15 cellular contexts compared by ENCODE assay signal in genomic region chr12:130401703-130402102, GRCh38.
DNase-seq lines count a peak whose midpoint lies in the region; ATAC-seq and TF ChIP-seq lines count a peak whose summit lies in the region.
"Had no signal": no experiment of that assay in that cellular context is flagged by ENCODE, and none has a peak within 500 bp of the region (broad histone marks: within the 10 kb centered on the region; RNA-seq: fewer than 3 reads in every experiment).

No MANE protein-coding gene starts in this region.

- H3K4me1 Mint-ChIP-seq in WTC11 (peaks cover 7% of the 10 kb centered on the region; the same call in 1 of the 2 replicates), HFFc6 (ENCODE audit: low read depth) (no peaks in the 10 kb centered on the region)

- CTCF ChIA-PET in WTC11 (lab: Charles Lee) = interaction anchor here (0.6 kb wide), 1 partner anchor 346 kb away, joined by 4 read pairs; no protein-coding TSS in a partner anchor

- no peak overlapping the region for H3K4ac ChIP-seq in mesendoderm (ENCODE audit: low read depth, low read length)

- H3K36me3 Mint-ChIP-seq in WTC11 = no peaks in the 10 kb centered on the region
- no peaks in the 10 kb centered on the region for H3K36me3 Mint-ChIP-seq in HFFc6 (ENCODE audit: low read depth)
- H3K36me3 Mint-ChIP-seq: activated CD4-positive, alpha-beta memory T cell treated with anti-CD3 and anti-CD28 coated beads for 36 hours had no signal

- no peaks in the 10 kb centered on the region; the same call in 1 of the 2 replicates for H3K27me3 Mint-ChIP-seq in WTC11 (ENCODE audit: low read depth)
- peaks cover 2% of the 10 kb centered on the region; the same call in 1 of the 2 replicates for H3K27me3 Mint-ChIP-seq in HFFc6 (ENCODE audit: insufficient read depth)

- no peak overlapping the region for H3K27ac Mint-ChIP-seq in WTC11
- H3K27ac Mint-ChIP-seq in HFFc6 = no peak overlapping the region
- H3K27ac Mint-ChIP-seq: activated CD4-positive, alpha-beta memory T cell treated with anti-CD3 and anti-CD28 coated beads for 36 hours had no signal

- no peaks in the 10 kb centered on the region for H3K4me1 ChIP-seq in Karpas-422 (ENCODE audit: low read length)
- H3K4me1 ChIP-seq in mesendoderm (ENCODE audit: control insufficient read depth, low read depth, low read length) = no peaks in the 10 kb centered on the region
- H3K4me1 ChIP-seq in tibial artery = no peaks in the 10 kb centered on the region
- H3K4me1 ChIP-seq: SJCRH30 had no signal

- no CpG with 5 or more reads among the region's 6 CpGs for WGBS in mesendoderm (ENCODE audit: extremely low coverage, insufficient coverage, low lambda C conversion rate)

- no peaks in the 10 kb centered on the region for H4K20me1 ChIP-seq in Karpas-422 (ENCODE audit: insufficient read depth, low read depth, low read length)

- H3K79me2 ChIP-seq in Karpas-422 (ENCODE audit: low read length) = no peaks in the 10 kb centered on the region
- no peaks in the 10 kb centered on the region for H3K79me2 ChIP-seq in mesendoderm (ENCODE audit: control insufficient read depth, insufficient read depth, low read length)

- H3K9me3 Mint-ChIP-seq in WTC11 = peaks cover 25% of the 10 kb centered on the region
- H3K9me3 Mint-ChIP-seq in HFFc6 = peaks cover 39% of the 10 kb centered on the region
- H3K9me3 Mint-ChIP-seq: activated CD4-positive, alpha-beta memory T cell treated with anti-CD3 and anti-CD28 coated beads for 36 hours had no signal

- peak; percentile 60 for ATAC-seq in WTC11

- H3K36me3 ChIP-seq in Karpas-422 (ENCODE audit: insufficient read depth, low read length) = no peaks in the 10 kb centered on the region
- no peaks in the 10 kb centered on the region for H3K36me3 ChIP-seq in mesendoderm (ENCODE audit: control insufficient read depth, insufficient read depth, low read length)
- H3K36me3 ChIP-seq in tibial artery = no peaks in the 10 kb centered on the region
- H3K36me3 ChIP-seq: SJCRH30 had no signal

- no peak overlapping the region for H4K5ac ChIP-seq in mesendoderm (ENCODE audit: low read length)

- no peaks in the 10 kb centered on the region for H3K9me2 ChIP-seq in Karpas-422 (replicated peaks; ENCODE audit: insufficient read depth, low read length)

- H3K27ac ChIP-seq in Karpas-422 (ENCODE audit: low read length) (no peak overlapping the region), mesendoderm (ENCODE audit: low read depth, low read length) (no peak overlapping the region), tibial artery (no peak overlapping the region)
- H3K27ac ChIP-seq: SJCRH30 had no signal

- no peaks in the 10 kb centered on the region for H3K79me1 ChIP-seq in mesendoderm (ENCODE audit: low read length)

- H3K23ac ChIP-seq in mesendoderm (ENCODE audit: low read length) = no peak overlapping the region

- H3K9me3 ChIP-seq in Karpas-422 (ENCODE audit: low read length) (no peaks in the 10 kb centered on the region), tibial artery (no peaks in the 10 kb centered on the region)
- H3K9me3 ChIP-seq: SJCRH30 had no signal

- intact Hi-C loops in tibial artery (cut with DNase I; ENCODE audit: low total_unique reads) = no loop called here

- no peak overlapping the region for H3K4me3 Mint-ChIP-seq in WTC11
- no peak overlapping the region for H3K4me3 Mint-ChIP-seq in HFFc6
- H3K4me3 Mint-ChIP-seq: activated CD4-positive, alpha-beta memory T cell treated with anti-CD3 and anti-CD28 coated beads for 36 hours had no signal

- TF ChIP-seq CTCF in WTC11 (IDR thresholded peaks at IDR 0.05) = no peak
- no peak for TF ChIP-seq CTCF in HFFc6 (IDR thresholded peaks at IDR 0.05)
- TF ChIP-seq CTCF in tibial artery (IDR thresholded peaks at IDR 0.05) = no peak

- H3K4me2 ChIP-seq in Karpas-422 (ENCODE audit: low read depth, low read length, poor library complexity, severe bottlenecking) (no peak overlapping the region), mesendoderm (ENCODE audit: low read length) (no peak overlapping the region)

- DNase-seq in ELF-1 (ENCODE audit: low read depth, low spot score) (peak; percentile 34), Karpas-422 (peak; percentile 62), WTC11 (ENCODE audit: low spot score) (no peak), mesendoderm (peak; percentile 71), HFFc6 (no peak), tibial artery (no peak), NCI-H2107 treated with DMSO at 0.1 percent for 48 hours (lab: John Stamatoyannopoulos, UW; ENCODE audit: unreplicated experiment) (no peak), NCI-H1092 treated with DMSO at 0.1 percent for 48 hours (lab: John Stamatoyannopoulos, UW) (no peak)
- DNase-seq: activated CD4-positive, alpha-beta memory T cell treated with anti-CD3 and anti-CD28 coated beads for 36 hours; DMS79 treated with DMSO at 0.1 percent for 48 hours; effector CD8-positive, alpha-beta T cell; HCEC 1CT; MV-4-11; SJCRH30; stimulated activated naive CD4-positive, alpha-beta T cell had no signal

- no peak overlapping the region for H3K18ac ChIP-seq in mesendoderm (ENCODE audit: low read length)

- no peak overlapping the region for H2BK120ac ChIP-seq in mesendoderm (ENCODE audit: low read depth, low read length)

- H4K8ac ChIP-seq in mesendoderm (ENCODE audit: low read depth, low read length) = no peak overlapping the region

- no peak overlapping the region for H2AK5ac ChIP-seq in mesendoderm (ENCODE audit: low read length)

- peak overlapping the region; percentile 10 for H3K56ac ChIP-seq in mesendoderm (ENCODE audit: low read length)

- POLR2A ChIA-PET in WTC11 (lab: Charles Lee) = no interaction called here

- no peak overlapping the region for H3K4me3 ChIP-seq in Karpas-422 (ENCODE audit: low read length)
- no peak overlapping the region for H3K4me3 ChIP-seq in mesendoderm (ENCODE audit: low read length)
- no peak overlapping the region for H3K4me3 ChIP-seq in tibial artery
- H3K4me3 ChIP-seq: SJCRH30 had no signal

- H3K27me3 ChIP-seq in Karpas-422 (ENCODE audit: low read length) = no peaks in the 10 kb centered on the region
- no peaks in the 10 kb centered on the region for H3K27me3 ChIP-seq in mesendoderm (ENCODE audit: insufficient read depth, low read length, poor library complexity)
- H3K27me3 ChIP-seq in tibial artery = no peaks in the 10 kb centered on the region

- H2BK15ac ChIP-seq in mesendoderm (replicated peaks; ENCODE audit: low read depth) = no peak overlapping the region

- no peak overlapping the region for H2AFZ ChIP-seq in Karpas-422 (ENCODE audit: low read length)

- H3K9ac ChIP-seq in Karpas-422 (ENCODE audit: low read length) = no peak overlapping the region
- H3K9ac ChIP-seq in mesendoderm (ENCODE audit: low read length) = no peak overlapping the region

- H2BK5ac ChIP-seq in mesendoderm (ENCODE audit: low read length) = no peak overlapping the region

TF ChIP-seq in WTC11, 78 proteins besides CTCF, POLR2A, EP300 and RAD21:
- TF ChIP-seq JUN (CRISPR knock-in tag; IDR thresholded peaks at IDR 0.05) = no peak
- TF ChIP-seq CREM (CRISPR knock-in tag; IDR thresholded peaks at IDR 0.05) = no peak
- TF ChIP-seq RELA (CRISPR knock-in tag; IDR thresholded peaks at IDR 0.05; ENCODE audit: borderline replicate concordance) = no peak
- TF ChIP-seq FOXK1 (CRISPR knock-in tag; IDR thresholded peaks at IDR 0.05) = no peak
- no peak for TF ChIP-seq ZNF263 (CRISPR knock-in tag; IDR thresholded peaks at IDR 0.05; ENCODE audit: low read depth)
- no peak for TF ChIP-seq ZNF416 (CRISPR knock-in tag; IDR thresholded peaks at IDR 0.05)

Comparison
In these comparisons a context has a peak if more than half of its experiments do, and no peak if none do; other contexts are left out.
1. DNase-seq: peak in ELF-1 (single experiment), Karpas-422 (single experiment) and mesendoderm (single experiment); none in WTC11 (single experiment), HFFc6 (single experiment), tibial artery (0 of 2), NCI-H2107 treated with DMSO at 0.1 percent for 48 hours (single experiment) and NCI-H1092 treated with DMSO at 0.1 percent for 48 hours (single experiment).